In genomic region chr17:49353607-49354006, GRCh38 we compare ENCODE assay signal across 21 cellular contexts. TPM values are rescaled to one million over a fixed set of nuclear protein-coding genes. Genes with fewer than 3 reads are reported as not detected.
DNase-seq lines count a peak whose midpoint lies in the region; ATAC-seq, FAIRE-seq and TF ChIP-seq lines count a peak whose summit lies in the region.
"Had no signal": no experiment of that assay in that cellular context is flagged by ENCODE, and none has a peak within 500 bp of the region (broad histone marks: within the 10 kb centered on the region; RNA-seq: fewer than 3 reads in every experiment).

No MANE protein-coding gene starts in this region.

- peaks cover 0 to 2% of the 10 kb centered on the region in 2 donors for H3K36me3 Mint-ChIP-seq in activated T-cell treated with anti-CD3 and anti-CD28 coated beads, Interleukin-2, amount 50 U/mL, for 72 hours (ENCODE audit: insufficient read depth in 2 of 2)
- peaks cover 13% of the 10 kb centered on the region for H3K36me3 Mint-ChIP-seq in T-cell
- peaks cover 3 to 5% (median 5%) of the 10 kb centered on the region in 3 donors for H3K36me3 Mint-ChIP-seq in immature natural killer cell

- peak overlapping the region in 1 of 2 donors; percentile 70 for H3K4me3 Mint-ChIP-seq in activated T-cell treated with anti-CD3 and anti-CD28 coated beads, Interleukin-2, amount 50 U/mL, for 72 hours
- H3K4me3 Mint-ChIP-seq in T-cell (peak overlapping the region in 1 of 3 donors; percentile 21), immature natural killer cell (peak overlapping the region in 2 of 5 donors; percentile 33 to 57)
- H3K4me3 Mint-ChIP-seq in stimulated activated naive CD8-positive, alpha-beta T cell treated with anti-CD3 and anti-CD28 coated beads, Interleukin-15, amount 100 ng/mL, for 72 hours = peak overlapping the region in 1 of 2 donors; percentile 19
- H3K4me3 Mint-ChIP-seq: activated naive CD8-positive, alpha-beta T cell treated with anti-CD3 and anti-CD28 coated beads, Interleukin-2, amount 10 ng/mL, durations not matched to agents 7 days and 5 days had no signal

- no peak overlapping the region for H3K4me3 ChIP-seq in upper lobe of left lung

- POLR2A ChIA-PET in T-cell (lab: Charles Lee) = no interaction called here

- H3K27ac ChIP-seq in upper lobe of left lung = no peak overlapping the region
- H3K27ac ChIP-seq: brain microvascular endothelial cell had no signal

- CTCF ChIA-PET in T-cell (lab: Charles Lee) = interaction anchor here in 1 of 2 donors (1.3 to 1.4 kb wide), 2 partner anchors 13 to 15 kb away, joined by 5 read pairs; no protein-coding TSS in a partner anchor

- peak overlapping the region; percentile 70 for H3K27ac Mint-ChIP-seq in activated T-cell treated with anti-CD3 and anti-CD28 coated beads, Interleukin-2, amount 50 U/mL, for 72 hours
- H3K27ac Mint-ChIP-seq in T-cell (peak overlapping the region; percentile 69 to 86), immature natural killer cell (peak overlapping the region in 4 of 6 donors; percentile 72 to 86 (median 81))
- H3K27ac Mint-ChIP-seq in stimulated activated naive CD8-positive, alpha-beta T cell treated with anti-CD3 and anti-CD28 coated beads, Interleukin-15, amount 100 ng/mL, for 72 hours = no peak overlapping the region
- H3K27ac Mint-ChIP-seq: activated naive CD8-positive, alpha-beta T cell treated with anti-CD3 and anti-CD28 coated beads, Interleukin-2, amount 10 ng/mL, durations not matched to agents 7 days and 5 days had no signal

- ATAC-seq in activated T-cell treated with anti-CD3 and anti-CD28 coated beads, Interleukin-2, amount 50 U/mL, for 72 hours (replicated peaks in 1 of 2) = peak in 1 of 2 donors; percentile 81
- ATAC-seq in T-cell (replicated peaks in 1 of 4) (no peak), upper lobe of left lung (ENCODE audit: low FRiP score in 2 of 2) (no peak)
- ATAC-seq in stimulated activated naive CD8-positive, alpha-beta T cell treated with anti-CD3 and anti-CD28 coated beads, Interleukin-15, amount 100 ng/mL, for 72 hours = peak; percentile 70
- ATAC-seq: naive thymus-derived CD4-positive, alpha-beta T cell; SK-N-SH treated with all-trans-retinoic acid at 6 μM for 48 hours had no signal

- TF ChIP-seq POLR2A in GM12892 (IDR thresholded peaks at IDR 0.05; ENCODE audit: low read depth, low read length) (no peak), upper lobe of left lung (IDR thresholded peaks at IDR 0.05) (no peak)

- H3K9me3 ChIP-seq in upper lobe of left lung = no peaks in the 10 kb centered on the region

- H3K36me3 ChIP-seq in upper lobe of left lung = no peaks in the 10 kb centered on the region
- H3K36me3 ChIP-seq: brain microvascular endothelial cell had no signal

- 37 to 43% methylated on average over 1 of the region's 1 CpG for WGBS in upper lobe of left lung, 2 donors

- no peak for TF ChIP-seq CTCF in upper lobe of left lung (IDR thresholded peaks at IDR 0.05)

- H3K27me3 ChIP-seq in upper lobe of left lung = no peaks in the 10 kb centered on the region
- H3K27me3 ChIP-seq: brain microvascular endothelial cell had no signal

- peaks cover 46% of the 10 kb centered on the region for H3K4me1 Mint-ChIP-seq in activated T-cell treated with anti-CD3 and anti-CD28 coated beads, Interleukin-2, amount 50 U/mL, for 72 hours (ENCODE audit: low read depth)
- peaks cover 33 to 64% (median 56%) of the 10 kb centered on the region in 3 donors for H3K4me1 Mint-ChIP-seq in T-cell
- peaks cover 39 to 56% of the 10 kb centered on the region in 2 donors for H3K4me1 Mint-ChIP-seq in immature natural killer cell
- peaks cover 46% of the 10 kb centered on the region for H3K4me1 Mint-ChIP-seq in stimulated activated naive CD8-positive, alpha-beta T cell treated with anti-CD3 and anti-CD28 coated beads, Interleukin-15, amount 100 ng/mL, for 72 hours

- no peak for FAIRE-seq in GM12892 (lab: Jason Lieb, UNC)
- FAIRE-seq: endothelial cell of umbilical vein, urothelium cell line had no signal

- DNase-seq in activated T-cell treated with anti-CD3 and anti-CD28 coated beads, Interleukin-2, amount 50 U/mL, for 72 hours = no peak
- no peak for DNase-seq in activated T-cell treated with anti-CD3 and anti-CD28 coated beads, Interleukin-2, amount 50 U/mL, for 1 hour
- DNase-seq in T-cell = no peak
- DNase-seq in immature natural killer cell = no peak
- no peak for DNase-seq in stimulated activated naive CD8-positive, alpha-beta T cell treated with anti-CD3 and anti-CD28 coated beads, Interleukin-15, amount 100 ng/mL, for 72 hours
- no peak for DNase-seq in GM12892 (ENCODE audit: insufficient read length)
- no peak for DNase-seq in DMS153 (lab: John Stamatoyannopoulos, UW)
- no peak for DNase-seq in upper lobe of left lung
- DNase-seq: activated naive CD8-positive, alpha-beta T cell treated with anti-CD3 and anti-CD28 coated beads, Interleukin-2, amount 10 ng/mL, durations not matched to agents 7 days and 5 days; brain microvascular endothelial cell; DMS79 treated with DMSO at 0.1 percent for 48 hours; foreskin melanocyte; hypothalamus; KG1; naive thymus-derived CD4-positive, alpha-beta T cell; NCI-H2029 treated with DMSO at 0.1 percent for 48 hours; NCI-H446 treated with DMSO at 0.1 percent for 48 hours; stimulated activated CD4-positive, alpha-beta T cell treated with anti-CD3 and anti-CD28 coated beads, Interleukin-2, amount 100 ng/mL, for 24 hours had no signal

- H3K9me3 Mint-ChIP-seq in activated T-cell treated with anti-CD3 and anti-CD28 coated beads, Interleukin-2, amount 50 U/mL, for 72 hours = no peaks in the 10 kb centered on the region
- H3K9me3 Mint-ChIP-seq in T-cell (no peaks in the 10 kb centered on the region), immature natural killer cell (no peaks in the 10 kb centered on the region)
- no peaks in the 10 kb centered on the region for H3K9me3 Mint-ChIP-seq in stimulated activated naive CD8-positive, alpha-beta T cell treated with anti-CD3 and anti-CD28 coated beads, Interleukin-15, amount 100 ng/mL, for 72 hours
- H3K9me3 Mint-ChIP-seq: activated naive CD8-positive, alpha-beta T cell treated with anti-CD3 and anti-CD28 coated beads, Interleukin-2, amount 10 ng/mL, durations not matched to agents 7 days and 5 days; naive thymus-derived CD4-positive, alpha-beta T cell had no signal

- peaks cover 10 to 25% (median 13%) of the 10 kb centered on the region in 4 donors for H3K4me1 ChIP-seq in upper lobe of left lung

- H3K27me3 Mint-ChIP-seq in activated T-cell treated with anti-CD3 and anti-CD28 coated beads, Interleukin-2, amount 50 U/mL, for 72 hours (ENCODE audit: low read depth) = no peaks in the 10 kb centered on the region
- H3K27me3 Mint-ChIP-seq in T-cell (no peaks in the 10 kb centered on the region), immature natural killer cell (ENCODE audit: low read depth in 3 of 3) (peaks cover 0 to 2% (median 0%) of the 10 kb centered on the region in 3 donors)
- no peaks in the 10 kb centered on the region for H3K27me3 Mint-ChIP-seq in stimulated activated naive CD8-positive, alpha-beta T cell treated with anti-CD3 and anti-CD28 coated beads, Interleukin-15, amount 100 ng/mL, for 72 hours
- H3K27me3 Mint-ChIP-seq: activated naive CD8-positive, alpha-beta T cell treated with anti-CD3 and anti-CD28 coated beads, Interleukin-2, amount 10 ng/mL, durations not matched to agents 7 days and 5 days; naive thymus-derived CD4-positive, alpha-beta T cell had no signal

- no peak for TF ChIP-seq EP300 in upper lobe of left lung (IDR thresholded peaks at IDR 0.05)

RNA-seq across cellular contexts. Expression of gene ZNF652, which starts 8.4 kb away (rescaled TPM):
- total RNA-seq in activated T-cell treated with anti-CD3 and anti-CD28 coated beads, Interleukin-2, amount 50 U/mL, for 72 hours = 10 to 100 TPM in 1 of 2 donors, 1 to 10 TPM in 1; 8.3 to 13.2 TPM
- total RNA-seq in T-cell = 10 to 100 TPM; 51.0 to 61.0 (median 57.1) TPM
- 10 to 100 TPM in 2 of 3 donors, 1 to 10 TPM in 1; 9.7 to 25.8 (median 16.0) TPM for polyA plus RNA-seq in immature natural killer cell
- 3.4 TPM for polyA plus RNA-seq in GM12892 (2012; ENCODE audit: missing spikeins)
- total RNA-seq in upper lobe of left lung = 10 to 100 TPM; 29.4 to 69.4 (median 41.5) TPM

Comparison
In these comparisons a context has a peak if more than half of its experiments do, and no peak if none do; other contexts are left out.
1. H3K27ac Mint-ChIP-seq: peak in activated T-cell treated with anti-CD3 and anti-CD28 coated beads, Interleukin-2, amount 50 U/mL, for 72 hours (single experiment), T-cell (2 of 2) and immature natural killer cell (4 of 6); none in stimulated activated naive CD8-positive, alpha-beta T cell treated with anti-CD3 and anti-CD28 coated beads, Interleukin-15, amount 100 ng/mL, for 72 hours (0 of 2).